9 cellular contexts compared by ENCODE assay signal in the genomic region with DNA sequence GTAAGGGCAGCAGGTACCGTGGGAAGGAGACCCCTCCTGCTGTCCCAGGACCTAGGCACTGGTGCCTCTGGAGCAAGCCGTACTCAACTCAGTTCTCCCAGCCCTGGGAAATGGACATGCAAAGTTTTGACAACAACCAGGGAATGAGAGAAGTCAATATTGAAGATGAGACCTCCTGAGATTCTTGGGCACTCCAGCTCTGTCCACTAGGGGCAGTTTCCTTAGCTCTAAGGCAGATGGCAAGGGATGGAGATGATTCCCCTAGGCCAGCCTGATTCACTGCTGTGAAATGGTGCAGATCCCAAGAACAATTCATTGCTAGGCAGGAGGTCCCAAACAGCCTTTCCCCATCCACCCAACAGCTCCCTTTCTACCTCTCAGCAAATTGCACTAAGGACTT. TPM values are rescaled to one million over a fixed set of nuclear protein-coding genes. Genes with fewer than 3 reads are reported as not detected.
A peak's percentile ranks its signal among the peaks of the same experiment; 100 is the strongest.
DNase-seq lines count a peak whose midpoint lies in the region; ATAC-seq and TF ChIP-seq lines count a peak whose summit lies in the region.
"Had no signal": no experiment of that assay in that cellular context is flagged by ENCODE, and none has a peak within 500 bp of the region (broad histone marks: within the 10 kb centered on the region; RNA-seq: fewer than 3 reads in every experiment).

No MANE protein-coding gene starts in this region.

- H3K79me2 ChIP-seq in GM23248 (ENCODE audit: insufficient read depth) = no peaks in the 10 kb centered on the region

- no peak overlapping the region for H3K4me3 ChIP-seq in GM23248
- no peak overlapping the region for H3K4me3 ChIP-seq in RWPE2 (ENCODE audit: severe bottlenecking)

- no peaks in the 10 kb centered on the region for H3F3A ChIP-seq in GM23248 (ENCODE audit: insufficient read depth)

- peak; percentile 59 for DNase-seq in AG08396 (ENCODE audit: low spot score)
- DNase-seq in GM23248 = peak; percentile 47
- no peak for DNase-seq in RWPE2 (ENCODE audit: low spot score)
- DNase-seq in hepatic stellate cell (ENCODE audit: low spot score) = peak; percentile 52
- no peak for DNase-seq in anterior cingulate cortex (lab: John Stamatoyannopoulos, UW)
- no peak for DNase-seq in NCI-H1048 (lab: John Stamatoyannopoulos, UW)
- DNase-seq: NCI-H187 treated with DMSO at 0.1 percent for 48 hours had no signal

- H2AFZ ChIP-seq in GM23248 = no peak overlapping the region

- H3K27me3 ChIP-seq in GM23248 (replicated peaks; ENCODE audit: insufficient read depth) (no peaks in the 10 kb centered on the region; the same call in 1 of the 2 replicates), RWPE2 (ENCODE audit: insufficient read depth, poor library complexity, severe bottlenecking) (no peaks in the 10 kb centered on the region)

- no peaks in the 10 kb centered on the region for H3K4me1 ChIP-seq in GM23248 (ENCODE audit: insufficient read depth)
- no peaks in the 10 kb centered on the region for H3K4me1 ChIP-seq in RWPE2 (ENCODE audit: insufficient read depth, poor library complexity, severe bottlenecking)

- no peak; the same call in 2 of the 3 replicates for ATAC-seq in RWPE2 (ENCODE audit: low read depth)
- no peak for ATAC-seq in HG03354 (IDR thresholded peaks at IDR 0.05; ENCODE audit: poor library complexity, severe bottlenecking, unreplicated experiment)
- ATAC-seq in GM19463 (IDR thresholded peaks at IDR 0.05; ENCODE audit: unreplicated experiment) = no peak

- no peaks in the 10 kb centered on the region for H3K9me2 ChIP-seq in GM23248 (ENCODE audit: insufficient read depth)

- 31 to 42% methylated on average over 2 of the region's 2 CpGs for WGBS in GM23248 (ENCODE audit: low coverage in 1 of 2, low lambda C conversion rate in 2 of 2, missing lambda C conversion rate in 2 of 2), 2 experiments

- H3K36me3 ChIP-seq in GM23248 (ENCODE audit: low read depth) = no peaks in the 10 kb centered on the region
- H3K36me3 ChIP-seq in RWPE2 (ENCODE audit: low read depth) = no peaks in the 10 kb centered on the region

- H3K9ac ChIP-seq in GM23248 = no peak overlapping the region

- peak; percentile 32 for TF ChIP-seq CTCF in RWPE2 (IDR thresholded peaks at IDR 0.05; ENCODE audit: poor library complexity, severe bottlenecking)

- no peaks in the 10 kb centered on the region for H3K9me3 ChIP-seq in GM23248 (ENCODE audit: low read depth)
- no peaks in the 10 kb centered on the region for H3K9me3 ChIP-seq in RWPE2 (ENCODE audit: severe bottlenecking)

- H3K4me2 ChIP-seq in GM23248 (ENCODE audit: unreplicated experiment) = no peak overlapping the region

- H3K27ac ChIP-seq in GM23248 = no peak overlapping the region
- H3K27ac ChIP-seq in RWPE2 (ENCODE audit: poor library complexity, severe bottlenecking) = no peak overlapping the region

- in situ Hi-C loops in GM23248 (cut with MboI) = no loop called here

- no peaks in the 10 kb centered on the region for H4K20me1 ChIP-seq in GM23248 (ENCODE audit: insufficient read depth)

RNA-seq across cellular contexts. Expression of a gene that starts 20.6 kb away (rescaled TPM):
- total RNA-seq in GM23248 (2014; rRNA removed; shearing (Covaris generic)) = not detected in 2 replicates
- polyA plus RNA-seq in GM23248 (2016; fragmentation: Nextera tagmentation; extraction: Ambion mirVana) = not detected in 2 replicates

RNA-seq across cellular contexts. Expression of a gene that starts 49.4 kb away (rescaled TPM):
- total RNA-seq in GM23248 (2014; rRNA removed; shearing (Covaris generic)) = not detected in 2 replicates
- not detected in 2 replicates for polyA plus RNA-seq in GM23248 (2016; fragmentation: Nextera tagmentation; extraction: Ambion mirVana)

Comparison
In these comparisons a context has a peak if more than half of its experiments do, and no peak if none do; other contexts are left out.
1. DNase-seq: peak in AG08396 (single experiment), GM23248 (single experiment) and hepatic stellate cell (single experiment); none in RWPE2 (single experiment), anterior cingulate cortex (0 of 58) and NCI-H1048 (single experiment).